ENCODE assay signal across 10 cellular contexts in the genomic region with DNA sequence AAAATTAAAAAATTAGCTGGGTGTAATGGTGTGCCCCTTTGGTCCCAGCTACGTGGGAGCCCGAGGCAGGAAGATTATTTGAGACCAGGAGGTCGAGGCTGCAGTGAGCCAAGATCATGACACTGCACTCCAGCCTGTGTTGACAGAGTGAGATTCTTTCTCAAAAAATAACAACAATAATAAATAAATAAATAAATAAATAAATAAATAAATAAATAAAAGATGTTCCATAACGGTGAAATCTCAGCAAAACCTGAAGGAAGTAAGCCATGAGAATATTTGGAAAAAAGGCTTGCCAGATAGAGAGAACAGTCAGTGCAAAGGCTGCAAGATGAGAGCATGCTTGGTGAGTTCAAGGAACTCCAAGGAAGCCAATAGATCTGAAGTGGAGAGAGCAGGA.
"Had no signal": no experiment of that assay in that cellular context is flagged by ENCODE, and none has a peak within 500 bp of the region (broad histone marks: within the 10 kb centered on the region; RNA-seq: fewer than 3 reads in every experiment).

No MANE protein-coding gene starts in this region.

- H3K4me3 Mint-ChIP-seq: HFFc6 had no signal

- H3K27ac Mint-ChIP-seq: HFFc6 had no signal

- H3K4me3 ChIP-seq: GM23248, HAP-1, K562 had no signal

- FAIRE-seq: HepG2, K562 had no signal

- H3K27ac ChIP-seq: GM23248, HL-60 had no signal

- H3K36me3 ChIP-seq: HAP-1 had no signal

- H3K9me3 ChIP-seq: HAP-1 had no signal

- H3K9me3 Mint-ChIP-seq: HFFc6 had no signal

- DNase-seq: GM23248, GOT3, H7, HFFc6, Kasumi-1, KG1 had no signal

- H2AFZ ChIP-seq: GM23248 had no signal

- ATAC-seq: HepG2, K562 had no signal

- H3K9ac ChIP-seq: GM23248 had no signal
